In the genomic region with DNA sequence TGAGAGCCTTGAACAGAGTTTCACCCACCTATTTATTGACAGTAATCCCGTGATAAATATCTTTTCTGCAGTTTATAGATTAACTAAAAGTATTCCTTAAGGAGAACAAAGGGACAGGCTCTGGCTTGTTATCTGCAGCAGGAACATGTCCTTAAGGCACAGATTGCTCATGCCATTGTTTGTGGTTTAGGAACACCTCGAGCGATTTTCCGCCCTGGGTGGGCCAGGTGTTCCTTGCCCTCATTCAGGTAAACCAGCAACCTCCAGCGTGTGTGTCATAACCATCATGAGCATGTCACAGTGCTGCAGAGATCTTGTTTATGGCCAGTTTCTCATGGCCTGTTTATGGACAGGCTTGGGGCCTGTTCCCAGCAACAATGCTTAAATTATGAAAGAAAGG, we compare ENCODE assay signal across 12 cellular contexts. TPM values are rescaled to one million over a fixed set of nuclear protein-coding genes. Genes with fewer than 3 reads are reported as not detected.
DNase-seq lines count a peak whose midpoint lies in the region; ATAC-seq and TF ChIP-seq lines count a peak whose summit lies in the region.
"Not testable (repeated sequence)": the region's sequence is repeated elsewhere in the genome, so short reads cannot be mapped to it uniquely, and the experiment has no call there.
"Had no signal": no experiment of that assay in that cellular context is flagged by ENCODE, and none has a peak within 500 bp of the region (broad histone marks: within the 10 kb centered on the region; RNA-seq: fewer than 3 reads in every experiment).

No MANE protein-coding gene starts in this region.

- H3K27ac ChIP-seq in CD4-positive, alpha-beta T cell (ENCODE audit: low read depth, low read length) = not testable (repeated sequence)

- H3K9me3 Mint-ChIP-seq in CD4-positive, alpha-beta T cell = peaks cover 18% of the 10 kb centered on the region
- peaks cover 16 to 43% (median 32%) of the 10 kb centered on the region in 3 donors for H3K9me3 Mint-ChIP-seq in T-cell
- peaks cover 64% of the 10 kb centered on the region for H3K9me3 Mint-ChIP-seq in activated naive CD4-positive, alpha-beta T cell treated with anti-CD3 and anti-CD28 coated beads, Interleukin-2, amount 10 ng/mL, durations not matched to agents 7 days and 5 days
- H3K9me3 Mint-ChIP-seq in MCF 10A (ENCODE audit: unreplicated experiment) = peaks cover 18% of the 10 kb centered on the region
- H3K9me3 Mint-ChIP-seq in endothelial cell (ENCODE audit: unreplicated experiment) = peaks cover 13% of the 10 kb centered on the region
- peaks cover 11 to 24% (median 16%) of the 10 kb centered on the region in 6 donors for H3K9me3 Mint-ChIP-seq in immature natural killer cell
- peaks cover 8 to 63% (median 42%) of the 10 kb centered on the region in 9 donors for H3K9me3 Mint-ChIP-seq in naive thymus-derived CD8-positive, alpha-beta T cell

- POLR2A ChIA-PET in CD4-positive, alpha-beta T cell (lab: Charles Lee) = interaction anchor here (0.7 to 13.3 kb wide), 5 partner anchors 10 to 298 kb away, joined by 3 to 499 read pairs (median 15); partner anchors contain the start of gene GIMAP7
- POLR2A ChIA-PET in T-cell (lab: Charles Lee); MCF 10A (lab: Yijun Ruan, JAX): not testable (repeated sequence)
- POLR2A ChIA-PET in naive thymus-derived CD8-positive, alpha-beta T cell (lab: Charles Lee) = interaction anchor here (0.9 to 9.9 kb wide), 5 partner anchors 13 to 301 kb away, joined by 3 to 812 read pairs (median 9); partner anchors contain the start of gene GIMAP7

- H3K27me3 Mint-ChIP-seq in CD4-positive, alpha-beta T cell; T-cell; activated naive CD4-positive, alpha-beta T cell treated with anti-CD3 and anti-CD28 coated beads, Interleukin-2, amount 10 ng/mL, durations not matched to agents 7 days and 5 days; MCF 10A (ENCODE audit: insufficient read depth, unreplicated experiment); endothelial cell (ENCODE audit: unreplicated experiment); immature natural killer cell (ENCODE audit: low read depth in 3 of 3); naive thymus-derived CD8-positive, alpha-beta T cell: not testable (repeated sequence)

- H3K27me3 ChIP-seq in CD4-positive, alpha-beta T cell (ENCODE audit: control insufficient read depth, insufficient read depth, low read length) = not testable (repeated sequence)

- DNase-seq in CD4-positive, alpha-beta T cell; T-cell; activated naive CD4-positive, alpha-beta T cell treated with anti-CD3 and anti-CD28 coated beads, Interleukin-2, amount 10 ng/mL, durations not matched to agents 7 days and 5 days; endothelial cell (ENCODE audit: low spot score); immature natural killer cell; naive thymus-derived CD8-positive, alpha-beta T cell: not testable (repeated sequence)
- peak; percentile 51 for DNase-seq in MCF 10A (ENCODE audit: unreplicated experiment)

- H3K9me3 ChIP-seq in CD4-positive, alpha-beta T cell (ENCODE audit: control insufficient read depth, low read length) = peaks cover 42% of the 10 kb centered on the region

- intact Hi-C loops in CD4-positive, alpha-beta T cell (cut with DNase I, micrococcal nuclease); MCF 10A (cut with micrococcal nuclease): not testable (repeated sequence)

- TF ChIP-seq CTCF in CD4-positive, alpha-beta T cell (IDR thresholded peaks at IDR 0.05); MCF 10A (IDR thresholded peaks at IDR 0.05; ENCODE audit: unreplicated experiment); endothelial cell (IDR thresholded peaks at IDR 0.05; ENCODE audit: unreplicated experiment): not testable (repeated sequence)

- H3K27ac Mint-ChIP-seq in CD4-positive, alpha-beta T cell = peak overlapping the region; percentile 52
- peak overlapping the region; percentile 73 to 81 for H3K27ac Mint-ChIP-seq in T-cell
- H3K27ac Mint-ChIP-seq in activated naive CD4-positive, alpha-beta T cell treated with anti-CD3 and anti-CD28 coated beads, Interleukin-2, amount 10 ng/mL, durations not matched to agents 7 days and 5 days = peak overlapping the region; percentile 4
- not testable (repeated sequence) for H3K27ac Mint-ChIP-seq in MCF 10A (ENCODE audit: low read depth, unreplicated experiment); endothelial cell (ENCODE audit: unreplicated experiment)
- H3K27ac Mint-ChIP-seq in immature natural killer cell = peak overlapping the region; percentile 2 to 95 (median 76)
- peak overlapping the region in 9 of 10 donors; percentile 45 to 95 (median 77) for H3K27ac Mint-ChIP-seq in naive thymus-derived CD8-positive, alpha-beta T cell

- not testable (repeated sequence) for ATAC-seq in CD4-positive, alpha-beta T cell (ENCODE audit: poor library complexity); T-cell (replicated peaks in 1 of 4); naive thymus-derived CD8-positive, alpha-beta T cell

- H3K4me1 Mint-ChIP-seq in CD4-positive, alpha-beta T cell (ENCODE audit: low read depth) = peaks cover 80% of the 10 kb centered on the region
- H3K4me1 Mint-ChIP-seq in T-cell (peaks cover 65 to 77% (median 71%) of the 10 kb centered on the region in 3 donors), endothelial cell (ENCODE audit: unreplicated experiment) (peaks cover 51% of the 10 kb centered on the region), immature natural killer cell (peaks cover 65 to 88% of the 10 kb centered on the region in 2 donors)
- H3K4me1 Mint-ChIP-seq in activated naive CD4-positive, alpha-beta T cell treated with anti-CD3 and anti-CD28 coated beads, Interleukin-2, amount 10 ng/mL, durations not matched to agents 7 days and 5 days = peaks cover 80% of the 10 kb centered on the region
- not testable (repeated sequence) for H3K4me1 Mint-ChIP-seq in MCF 10A (ENCODE audit: insufficient read depth, unreplicated experiment)
- H3K4me1 Mint-ChIP-seq in naive thymus-derived CD8-positive, alpha-beta T cell = peaks cover 27 to 82% (median 74%) of the 10 kb centered on the region in 4 donors

- CTCF ChIA-PET in CD4-positive, alpha-beta T cell (lab: Charles Lee) = interaction anchor here (1.5 kb wide), 1 partner anchor 18 kb away, joined by 3 read pairs; no protein-coding TSS in a partner anchor
- CTCF ChIA-PET in T-cell (lab: Charles Lee); activated naive CD4-positive, alpha-beta T cell treated with anti-CD3 and anti-CD28 coated beads, Interleukin-2, amount 10 ng/mL, durations not matched to agents 7 days and 5 days (lab: Charles Lee); MCF 10A (lab: Yijun Ruan, JAX): not testable (repeated sequence)

- H3K4me3 Mint-ChIP-seq in CD4-positive, alpha-beta T cell = peak overlapping the region; percentile 35
- H3K4me3 Mint-ChIP-seq in T-cell; activated naive CD4-positive, alpha-beta T cell treated with anti-CD3 and anti-CD28 coated beads, Interleukin-2, amount 10 ng/mL, durations not matched to agents 7 days and 5 days; MCF 10A (ENCODE audit: unreplicated experiment); immature natural killer cell; naive thymus-derived CD8-positive, alpha-beta T cell: not testable (repeated sequence)
- H3K4me3 Mint-ChIP-seq in endothelial cell (ENCODE audit: unreplicated experiment) = peak overlapping the region; percentile 88

- peaks cover 96% of the 10 kb centered on the region for H3K36me3 Mint-ChIP-seq in CD4-positive, alpha-beta T cell (ENCODE audit: low read depth)
- peaks cover 89% of the 10 kb centered on the region for H3K36me3 Mint-ChIP-seq in T-cell
- H3K36me3 Mint-ChIP-seq in activated naive CD4-positive, alpha-beta T cell treated with anti-CD3 and anti-CD28 coated beads, Interleukin-2, amount 10 ng/mL, durations not matched to agents 7 days and 5 days = peaks cover 93% of the 10 kb centered on the region
- H3K36me3 Mint-ChIP-seq in MCF 10A (ENCODE audit: insufficient read depth, unreplicated experiment) = not testable (repeated sequence)
- H3K36me3 Mint-ChIP-seq in endothelial cell (ENCODE audit: low read depth, unreplicated experiment) = peaks cover 95% of the 10 kb centered on the region
- peaks cover 64 to 81% (median 76%) of the 10 kb centered on the region in 3 donors for H3K36me3 Mint-ChIP-seq in immature natural killer cell
- peaks cover 52 to 84% (median 65%) of the 10 kb centered on the region in 3 donors for H3K36me3 Mint-ChIP-seq in naive thymus-derived CD8-positive, alpha-beta T cell

- not testable (repeated sequence) for BruUV-seq in MCF 10A (replicated peaks; lab: Mats Ljungman, UMichigan)

RNA-seq across cellular contexts. Expression of gene GIMAP8, which starts 6.6 kb away (rescaled TPM):
- total RNA-seq in CD4-positive, alpha-beta T cell = 1 to 10 TPM; 2.9 to 3.8 TPM
- total RNA-seq in T-cell (10 to 100 TPM; 17.8 to 54.6 (median 50.1) TPM), MCF 10A (2022) (not detected in 2 replicates), endothelial cell (ENCODE audit: unreplicated experiment) (143 TPM)
- polyA plus RNA-seq in immature natural killer cell = 10 to 100 TPM in 1 of 3 donors, 1 to 10 TPM in 2; 2.6 to 25.1 (median 5.0) TPM
- 10 to 100 TPM; 66.8 to 68.0 TPM for total RNA-seq in naive thymus-derived CD8-positive, alpha-beta T cell
- 10 to 100 TPM; 18.9 to 38.9 (median 25.9) TPM for polyA plus RNA-seq in naive thymus-derived CD8-positive, alpha-beta T cell
- total RNA-seq: H1, H9 had no signal
- polyA plus RNA-seq: A549, BJ, H1 had no signal

RNA-seq across cellular contexts. Expression of gene GIMAP7, which starts 57.6 kb away (rescaled TPM):
- total RNA-seq in CD4-positive, alpha-beta T cell = 10 to 100 TPM; 48.4 to 50.7 TPM
- total RNA-seq in T-cell (100 to 1,000 TPM in 3 of 5 donors, 10 to 100 TPM in 2; 76.8 to 430 (median 392) TPM), MCF 10A (2022) (not detected in 2 replicates), endothelial cell (ENCODE audit: unreplicated experiment) (2.2 TPM)
- polyA plus RNA-seq in immature natural killer cell = 100 to 1,000 TPM; 285 to 709 (median 555) TPM
- 100 to 1,000 TPM; 367 to 369 TPM for total RNA-seq in naive thymus-derived CD8-positive, alpha-beta T cell
- 100 to 1,000 TPM; 451 to 821 (median 658) TPM for polyA plus RNA-seq in naive thymus-derived CD8-positive, alpha-beta T cell
- total RNA-seq: Caco-2, H1, H9 had no signal
- polyA plus RNA-seq: A549, BJ, H1 had no signal

Comparison
In these comparisons a context has a peak if more than half of its experiments do, and no peak if none do; other contexts are left out.
1. RNA of gene GIMAP7, which starts 57.6 kb away (total RNA-seq): 76.8 to 430 TPM in T-cell, 367 to 369 TPM in naive thymus-derived CD8-positive, alpha-beta T cell and 48.4 to 50.7 TPM in CD4-positive, alpha-beta T cell; 2.2 TPM in endothelial cell (single experiment) and not detected in MCF 10A; every median in the first group is over 10 times any median in the second.